In genomic region chr11:11786771-11787170, GRCh38 we compare ENCODE assay signal across 9 cellular contexts. TPM values are rescaled to one million over a fixed set of nuclear protein-coding genes. Genes with fewer than 3 reads are reported as not detected.
DNase-seq lines count a peak whose midpoint lies in the region; ATAC-seq and TF ChIP-seq lines count a peak whose summit lies in the region.
"Had no signal": no experiment of that assay in that cellular context is flagged by ENCODE, and none has a peak within 500 bp of the region (broad histone marks: within the 10 kb centered on the region; RNA-seq: fewer than 3 reads in every experiment).

No MANE protein-coding gene starts in this region.

- H3K9me3 ChIP-seq in RWPE2 (ENCODE audit: severe bottlenecking) = no peaks in the 10 kb centered on the region
- no peaks in the 10 kb centered on the region for H3K9me3 ChIP-seq in tibial artery
- no peaks in the 10 kb centered on the region for H3K9me3 ChIP-seq in Peyer's patch

- H3K4me1 ChIP-seq in RWPE2 (ENCODE audit: insufficient read depth, poor library complexity, severe bottlenecking) (no peaks in the 10 kb centered on the region), foreskin keratinocyte (peaks cover 5% of the 10 kb centered on the region), tibial artery (no peaks in the 10 kb centered on the region), Peyer's patch (no peaks in the 10 kb centered on the region)

- ATAC-seq in RWPE2 (ENCODE audit: low read depth) (no peak), foreskin keratinocyte (no peak), GM21576 (IDR thresholded peaks at IDR 0.05; ENCODE audit: unreplicated experiment) (no peak), HG03108 (IDR thresholded peaks at IDR 0.05; ENCODE audit: unreplicated experiment) (no peak)

- H3K36me3 ChIP-seq in RWPE2 (ENCODE audit: low read depth) (no peaks in the 10 kb centered on the region), tibial artery (no peaks in the 10 kb centered on the region), Peyer's patch (no peaks in the 10 kb centered on the region)

- no peak for TF ChIP-seq POLR2A in Peyer's patch (IDR thresholded peaks at IDR 0.05)

- TF ChIP-seq CTCF in RWPE2 (IDR thresholded peaks at IDR 0.05; ENCODE audit: poor library complexity, severe bottlenecking) (peak; percentile 41), foreskin keratinocyte (conservative IDR thresholded peaks at IDR 0.05) (peak; percentile 75), tibial artery (IDR thresholded peaks at IDR 0.05) (peak; percentile 37 to 44), Peyer's patch (IDR thresholded peaks at IDR 0.05) (no peak)

- H3K27me3 ChIP-seq in RWPE2 (ENCODE audit: insufficient read depth, poor library complexity, severe bottlenecking) = no peaks in the 10 kb centered on the region
- H3K27me3 ChIP-seq in foreskin keratinocyte = no peaks in the 10 kb centered on the region
- no peaks in the 10 kb centered on the region for H3K27me3 ChIP-seq in tibial artery
- no peaks in the 10 kb centered on the region for H3K27me3 ChIP-seq in Peyer's patch

- DNase-seq in NCI-H82 (lab: John Stamatoyannopoulos, UW) (peak; percentile 16), NCI-H82 treated with DMSO at 0.1 percent for 48 hours (lab: John Stamatoyannopoulos, UW; ENCODE audit: unreplicated experiment) (no peak), RWPE2 (ENCODE audit: low spot score) (no peak), foreskin keratinocyte (no peak), tibial artery (no peak), Peyer's patch (no peak)
- DNase-seq: activated naive CD8-positive, alpha-beta T cell treated with anti-CD3 and anti-CD28 coated beads, Interleukin-2, amount 10 ng/mL, durations not matched to agents 7 days and 5 days had no signal

- H3K4me3 ChIP-seq in RWPE2 (ENCODE audit: severe bottlenecking) (no peak overlapping the region), tibial artery (no peak overlapping the region), Peyer's patch (no peak overlapping the region)

- intact Hi-C loops in tibial artery (cut with DNase I; ENCODE audit: low total_unique reads) = loop anchor here (2.0 to 10.0 kb wide), 4 partner anchors 152 to 854 kb away; no protein-coding TSS in a partner anchor

- H3K27ac ChIP-seq in RWPE2 (ENCODE audit: poor library complexity, severe bottlenecking) (no peak overlapping the region), foreskin keratinocyte (no peak overlapping the region), tibial artery (no peak overlapping the region), Peyer's patch (no peak overlapping the region)

RNA-seq across cellular contexts. Expression of gene USP47, which starts 55.0 kb away (rescaled TPM):
- total RNA-seq in foreskin keratinocyte = 37.0 and 37.7 TPM in 2 replicates
- 8.2 and 8.8 TPM in 2 replicates for polyA plus RNA-seq in foreskin keratinocyte
- 100 to 1,000 TPM in 1 of 4 donors, 10 to 100 TPM in 3; 62.5 to 170 (median 66.4) TPM for total RNA-seq in Peyer's patch

Comparison
In these comparisons a context has a peak if more than half of its experiments do, and no peak if none do; other contexts are left out.
1. CTCF ChIP-seq: peak in RWPE2 (single experiment), foreskin keratinocyte (single experiment) and tibial artery (2 of 2); none in Peyer's patch (0 of 6).